20 cellular contexts compared by ENCODE assay signal in the genomic region with DNA sequence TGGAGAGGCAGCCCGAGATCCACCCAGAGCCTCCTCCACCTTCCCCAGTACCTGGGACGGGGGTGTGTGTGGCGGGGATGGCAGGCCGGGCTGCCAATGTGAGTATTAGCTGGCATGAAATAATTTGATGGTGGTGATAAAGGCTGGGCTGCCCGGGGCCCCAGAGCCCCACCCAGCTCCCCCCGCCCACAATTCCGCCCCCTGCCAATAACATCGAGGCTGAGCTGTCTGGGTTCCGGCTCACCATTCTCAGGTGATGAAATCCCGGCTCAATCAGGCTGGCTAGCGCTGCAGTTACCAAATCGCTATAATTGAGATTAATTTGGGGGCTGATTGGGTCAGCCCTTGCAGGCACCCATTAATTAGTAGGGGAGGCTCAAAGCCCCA.
DNase-seq lines count a peak whose midpoint lies in the region; ATAC-seq, FAIRE-seq and TF ChIP-seq lines count a peak whose summit lies in the region.
"Had no signal": no experiment of that assay in that cellular context is flagged by ENCODE, and none has a peak within 500 bp of the region (broad histone marks: within the 10 kb centered on the region; RNA-seq: fewer than 3 reads in every experiment).

No MANE protein-coding gene starts in this region.

- H2AFZ ChIP-seq in GM23338 (no peak overlapping the region), H1 (ENCODE audit: low read length) (no peak overlapping the region)

- H3K4me1 ChIP-seq in GM23338 (ENCODE audit: insufficient read depth), result peaks cover 43% of the 10 kb centered on the region
- H3K4me1 ChIP-seq in H1 (replicated peaks in 1 of 4; ENCODE audit: control insufficient read depth in 3 of 4, insufficient read depth in 4 of 4, low read length in 3 of 4), result peaks cover 0 to 35% (median 22%) of the 10 kb centered on the region in 4 experiments; a peak in 6 of 7 replicates
- H3K4me1 ChIP-seq: uterus had no signal

- H3K79me1 ChIP-seq in H1 (ENCODE audit: low read depth, low read length), result no peaks in the 10 kb centered on the region

- no peaks in the 10 kb centered on the region for H3K36me3 Mint-ChIP-seq in GM23338 (ENCODE audit: low read depth)
- H3K36me3 Mint-ChIP-seq: activated naive CD4-positive, alpha-beta T cell treated with anti-CD3 and anti-CD28 coated beads, Interleukin-2, amount 50 U/mL, for 24 hours; mesothelial cell of epicardium; stimulated activated effector memory CD8-positive, alpha-beta T cell treated with anti-CD3 and anti-CD28 coated beads, Interleukin-12 subunit alpha, Interleukin-12 subunit beta, amount 100 ng/mL, for 72 hours had no signal

- H4K5ac ChIP-seq in H1 (ENCODE audit: insufficient read length, low read depth, low read length), result no peak overlapping the region

- peaks cover 38% of the 10 kb centered on the region for H3K4me1 Mint-ChIP-seq in GM23338

- peaks cover 19% of the 10 kb centered on the region for H3K27me3 Mint-ChIP-seq in GM23338 (ENCODE audit: insufficient read depth, low read depth, poor library complexity)
- H3K27me3 Mint-ChIP-seq: activated naive CD4-positive, alpha-beta T cell treated with anti-CD3 and anti-CD28 coated beads, Interleukin-2, amount 50 U/mL, for 24 hours had no signal

- peak overlapping the region; percentile 73 for H4K91ac ChIP-seq in H1 (replicated peaks; ENCODE audit: insufficient read length, low read length)

- H3K9ac ChIP-seq in H1 (replicated peaks in 1 of 4; ENCODE audit: extremely low read depth in 1 of 4, low read depth in 3 of 4, low read length in 3 of 4), result no peak overlapping the region

- H3K4me3 ChIP-seq in GM23338, result peak overlapping the region; percentile 26; the same call in 1 of the 2 replicates
- peak overlapping the region in 1 of 4 experiments; percentile 0; a peak in 1 of 8 replicates for H3K4me3 ChIP-seq in H1 (ENCODE audit: extremely low read depth in 1 of 4, insufficient read depth in 2 of 4, low read depth in 3 of 4, low read length in 4 of 4)
- H3K4me3 ChIP-seq in lower leg skin (ENCODE audit: low read depth, poor library complexity, severe bottlenecking), result no peak overlapping the region
- H3K4me3 ChIP-seq: cardiac muscle cell, uterus had no signal

- no peak overlapping the region for H2BK120ac ChIP-seq in H1 (replicated peaks; ENCODE audit: low read depth, low read length)

- H3K56ac ChIP-seq in H1 (replicated peaks; ENCODE audit: insufficient read length, low read depth, low read length), result no peak overlapping the region

- ATAC-seq in GM23338 (peak; percentile 7), omental fat pad (ENCODE audit: low FRiP score) (peak; percentile 20), GM19467 (IDR thresholded peaks at IDR 0.05; ENCODE audit: unreplicated experiment) (no peak)
- ATAC-seq: activated CD4-positive, alpha-beta T cell treated with anti-CD3 and anti-CD28 coated beads for 36 hours; effector memory CD8-positive, alpha-beta T cell; stimulated activated effector memory CD8-positive, alpha-beta T cell treated with anti-CD3 and anti-CD28 coated beads, Interleukin-12 subunit alpha, Interleukin-12 subunit beta, amount 100 ng/mL, for 72 hours had no signal

- H2BK5ac ChIP-seq in H1 (ENCODE audit: low read depth, low read length), result peak overlapping the region; percentile 68; the same call in 1 of the 2 replicates

- H2AK5ac ChIP-seq in H1 (ENCODE audit: low read depth, low read length), result 0 out of 2 replicates have a peak overlapping the region, but pooled peaks have one; percentile 24

- H2BK20ac ChIP-seq in H1 (ENCODE audit: low read length), result no peak overlapping the region

- peak overlapping the region; percentile 97; the same call in 1 of the 2 replicates for H2BK12ac ChIP-seq in H1 (ENCODE audit: low read depth, low read length)

- no peaks in the 10 kb centered on the region for H3K9me3 ChIP-seq in H1 (ENCODE audit: insufficient read depth in 2 of 2, low read depth in 1 of 2, low read length in 1 of 2)
- H3K9me3 ChIP-seq: neutrophil, uterus had no signal

- no peak overlapping the region for H3K14ac ChIP-seq in H1 (ENCODE audit: insufficient read length)

- FAIRE-seq in H1 (lab: Jason Lieb, UNC), result no peak

- H3K18ac ChIP-seq in H1 (ENCODE audit: extremely low read depth, low read length), result no peak overlapping the region; the same call in 1 of the 2 replicates

- no peaks in the 10 kb centered on the region for H3K27me3 ChIP-seq in GM23338 (ENCODE audit: insufficient read depth)
- H3K27me3 ChIP-seq in H1 (replicated peaks in 1 of 4; ENCODE audit: control insufficient read depth in 3 of 4, extremely low read depth in 1 of 4, insufficient read depth in 3 of 4, low read length in 3 of 4), result no peaks in the 10 kb centered on the region
- H3K27me3 ChIP-seq: cardiac muscle cell had no signal

- no peaks in the 10 kb centered on the region for H3K23me2 ChIP-seq in H1 (ENCODE audit: low read depth, low read length)

- intact Hi-C loops in lower leg skin (cut with DNase I; ENCODE audit: low total_unique reads), result no loop called here

- H3K27ac ChIP-seq in GM23338 (ENCODE audit: low read depth), result no peak overlapping the region
- no peak overlapping the region for H3K27ac ChIP-seq in H1 (ENCODE audit: low read depth, low read length)
- H3K27ac ChIP-seq: cardiac muscle cell, neutrophil, uterus had no signal

- no peaks in the 10 kb centered on the region; the same call in 2 of the 3 replicates for H3K9me3 Mint-ChIP-seq in GM23338
- H3K9me3 Mint-ChIP-seq: activated naive CD4-positive, alpha-beta T cell treated with anti-CD3 and anti-CD28 coated beads, Interleukin-2, amount 50 U/mL, for 24 hours; effector memory CD8-positive, alpha-beta T cell; mesothelial cell of epicardium; stimulated activated effector memory CD8-positive, alpha-beta T cell treated with anti-CD3 and anti-CD28 coated beads, Interleukin-12 subunit alpha, Interleukin-12 subunit beta, amount 100 ng/mL, for 72 hours had no signal

- H3K36me3 ChIP-seq in GM23338 (ENCODE audit: insufficient read depth), result no peaks in the 10 kb centered on the region
- H3K36me3 ChIP-seq in H1 (ENCODE audit: control insufficient read depth in 2 of 4, insufficient read depth in 4 of 4, low read length in 3 of 4), result no peaks in the 10 kb centered on the region
- H3K36me3 ChIP-seq: cardiac muscle cell, neutrophil, uterus had no signal

- no peak for DNase-seq in GM23338 (ENCODE audit: low spot score)
- peak; percentile 87 for DNase-seq in NCI-H69 (lab: John Stamatoyannopoulos, UW)
- no peak for DNase-seq in H1 (ENCODE audit: low read depth in 1 of 2, low spot score in 2 of 2)
- no peak for DNase-seq in omental fat pad (ENCODE audit: low spot score)
- no peak for DNase-seq in NCI-H1092 treated with DMSO at 0.1 percent for 48 hours (lab: John Stamatoyannopoulos, UW)
- no peak for DNase-seq in lower leg skin (ENCODE audit: low spot score in 2 of 2)
- DNase-seq in T-helper 2 cell, result no peak
- DNase-seq: activated CD4-positive, alpha-beta T cell treated with anti-CD3 and anti-CD28 coated beads for 36 hours; activated T-cell treated with anti-CD3 and anti-CD28 coated beads for 4 hours; effector memory CD8-positive, alpha-beta T cell; IMR-90; NCI-H1092; RPMI8226; uterus had no signal

- no peak overlapping the region for H3K4ac ChIP-seq in H1 (replicated peaks; ENCODE audit: insufficient read length, low read depth, low read length)

- no peak for TF ChIP-seq RAD21 in H1 (IDR thresholded peaks at IDR 0.05 in 1 of 2, conservative IDR thresholded peaks at IDR 0.05 in 1 of 2; ENCODE audit: low read depth in 2 of 2, low read length in 2 of 2)

- no peak overlapping the region for H4K8ac ChIP-seq in H1 (ENCODE audit: extremely low read depth, insufficient read depth, low read length)

- H3K79me2 ChIP-seq in GM23338 (replicated peaks; ENCODE audit: insufficient read depth) (no peaks in the 10 kb centered on the region), H1 (ENCODE audit: control insufficient read depth in 1 of 2, insufficient read depth in 2 of 2, low read length in 2 of 2) (no peaks in the 10 kb centered on the region)

- WGBS in H1 (ENCODE audit: extremely low coverage in 1 of 2, insufficient coverage in 1 of 2, insufficient read length in 1 of 2, insufficient replicate concordance in 2 of 2, low coverage in 1 of 2, low lambda C conversion rate in 2 of 2, missing lambda C conversion rate in 1 of 2), 2 experiments, result 70% methylated on average over 12 of the region's 12 CpGs; no CpG with 5 or more reads in 1 of the 2 experiments
- 34 to 58% methylated on average over 7 to 8 of the region's 12 CpGs for WGBS in lower leg skin, 2 donors

- TF ChIP-seq CTCF in GM23338 (conservative IDR thresholded peaks at IDR 0.05; ENCODE audit: low read depth in 2 of 2) (no peak), H1 (IDR thresholded peaks at IDR 0.05; ENCODE audit: control extremely low read depth in 1 of 3, insufficient read depth in 1 of 3, low read depth in 1 of 3, low read length in 3 of 3) (no peak), omental fat pad (IDR thresholded peaks at IDR 0.05) (no peak), lower leg skin (IDR thresholded peaks at IDR 0.05) (no peak)

- TF ChIP-seq POLR2A in H1 (IDR thresholded peaks at IDR 0.05; ENCODE audit: control extremely low read depth in 1 of 2, low read depth in 2 of 2, low read length in 2 of 2) (no peak), lower leg skin (IDR thresholded peaks at IDR 0.05) (no peak)

- H3K23ac ChIP-seq in H1 (ENCODE audit: insufficient read length), result no peak overlapping the region

- H4K20me1 ChIP-seq in GM23338 (replicated peaks; ENCODE audit: insufficient read depth), result no peaks in the 10 kb centered on the region
- H4K20me1 ChIP-seq in H1 (replicated peaks in 1 of 2; ENCODE audit: control insufficient read depth in 1 of 2, insufficient read depth in 2 of 2, low read length in 2 of 2), result no peaks in the 10 kb centered on the region

- H3K4me3 Mint-ChIP-seq in GM23338, result no peak overlapping the region
- H3K4me3 Mint-ChIP-seq: activated CD4-positive, alpha-beta T cell treated with anti-CD3 and anti-CD28 coated beads for 36 hours; activated naive CD4-positive, alpha-beta T cell treated with anti-CD3 and anti-CD28 coated beads, Interleukin-2, amount 50 U/mL, for 24 hours; effector memory CD8-positive, alpha-beta T cell; stimulated activated effector memory CD8-positive, alpha-beta T cell treated with anti-CD3 and anti-CD28 coated beads, Interleukin-12 subunit alpha, Interleukin-12 subunit beta, amount 100 ng/mL, for 72 hours had no signal

- H3K27ac Mint-ChIP-seq in GM23338, result no peak overlapping the region
- H3K27ac Mint-ChIP-seq: activated CD4-positive, alpha-beta T cell treated with anti-CD3 and anti-CD28 coated beads for 36 hours; activated naive CD4-positive, alpha-beta T cell treated with anti-CD3 and anti-CD28 coated beads, Interleukin-2, amount 50 U/mL, for 24 hours; stimulated activated effector memory CD8-positive, alpha-beta T cell treated with anti-CD3 and anti-CD28 coated beads, Interleukin-12 subunit alpha, Interleukin-12 subunit beta, amount 100 ng/mL, for 72 hours had no signal

- CTCF ChIA-PET in H1 (lab: Charles Lee; ENCODE audit: partially characterized antibody), result interaction anchor here (0.6 to 8.0 kb wide), 8 partner anchors 10 to 393 kb away, joined by 3 to 59 read pairs (median 4); no protein-coding TSS in a partner anchor

- no peaks in the 10 kb centered on the region for H3K9me2 ChIP-seq in GM23338 (ENCODE audit: insufficient read depth)

- POLR2A ChIA-PET in H1 (lab: Charles Lee; ENCODE audit: partially characterized antibody), result interaction anchor here (0.6 to 1.3 kb wide), 4 partner anchors 11 to 782 kb away, joined by 3 to 4 read pairs (median 3); no protein-coding TSS in a partner anchor

- TF ChIP-seq EP300 in H1 (IDR thresholded peaks at IDR 0.05; ENCODE audit: borderline replicate concordance in 1 of 2, low read depth in 2 of 2, low read length in 2 of 2), result no peak

- H2BK15ac ChIP-seq in H1 (ENCODE audit: low read length), result no peak overlapping the region; the same call in 1 of the 2 replicates

- H3K4me2 ChIP-seq in GM23338 (peak overlapping the region; percentile 60), H1 (ENCODE audit: insufficient read depth in 1 of 2, low read depth in 2 of 2, low read length in 2 of 2) (peak overlapping the region; percentile 0 to 15; a peak in 1 of 4 replicates)

- H3F3A ChIP-seq in GM23338 (replicated peaks; ENCODE audit: low read depth), result no peaks in the 10 kb centered on the region
